Comparison of ENCODE assay signal across 2 cellular contexts in the genomic region with DNA sequence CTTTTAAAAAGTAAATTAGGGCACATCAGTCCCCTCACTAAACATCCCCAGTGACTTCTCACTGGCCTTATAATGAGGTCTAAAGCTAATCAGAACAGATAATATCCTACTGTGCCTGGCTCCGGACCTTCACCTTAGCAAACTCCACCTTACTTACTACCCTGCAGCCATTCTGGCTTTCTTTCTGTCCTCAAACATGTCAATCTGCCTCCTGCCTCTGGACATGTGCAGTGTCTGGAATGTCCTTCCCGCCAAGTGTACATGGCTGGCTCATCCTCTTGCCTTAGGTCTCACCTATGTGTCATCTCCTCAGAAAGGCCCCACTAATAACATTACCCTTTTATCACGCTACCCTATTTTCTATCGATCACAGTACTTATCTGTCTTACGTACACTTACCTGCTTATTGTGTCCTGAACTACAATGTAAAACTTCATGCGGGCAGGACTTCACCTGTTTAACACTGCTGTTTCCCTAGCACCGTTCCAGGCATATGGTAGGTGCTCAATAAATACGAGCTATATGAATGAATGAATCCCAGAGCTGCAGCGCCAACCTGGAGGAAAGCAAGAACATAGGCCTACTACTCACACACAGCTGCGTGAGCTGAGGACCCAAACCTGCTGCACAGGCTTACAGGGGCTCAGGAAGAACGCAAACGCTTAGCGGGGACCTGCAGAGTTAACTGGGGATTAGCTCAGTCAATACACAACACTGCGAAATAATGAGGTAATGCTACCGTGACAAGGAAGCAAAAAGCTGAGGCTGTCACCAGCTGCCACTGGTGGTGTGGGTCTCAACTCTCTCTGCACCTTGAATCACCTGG.
TF ChIP-seq lines count a peak whose summit lies in the region.

No MANE protein-coding gene starts in this region.

TF ChIP-seq in SK-N-SH, 30 proteins besides CTCF, POLR2A, EP300 and RAD21 (continued from another document):
- TF ChIP-seq REST (IDR thresholded peaks at IDR 0.05; ENCODE audit: low read depth, low read length) (no peak), CHD2 (IDR thresholded peaks at IDR 0.05; ENCODE audit: low read length, partially characterized antibody) (no peak), RFX5 (IDR thresholded peaks at IDR 0.05; ENCODE audit: low read length) (no peak), ZBTB33 (IDR thresholded peaks at IDR 0.05; ENCODE audit: borderline replicate concordance, low read depth) (no peak), FOSL2 (IDR thresholded peaks at IDR 0.05; ENCODE audit: borderline replicate concordance, low read depth) (no peak), RXRA (IDR thresholded peaks at IDR 0.05; ENCODE audit: borderline replicate concordance, low read depth) (no peak), MAX (IDR thresholded peaks at IDR 0.05; ENCODE audit: low read depth) (no peak), SMC3 (IDR thresholded peaks at IDR 0.05; ENCODE audit: low read depth, low read length) (no peak), NRF1 (IDR thresholded peaks at IDR 0.05; ENCODE audit: low read depth, low read length) (no peak), EZH2phosphoT487 (IDR thresholded peaks at IDR 0.05; ENCODE audit: borderline replicate concordance, low read depth) (no peak)
- TF ChIP-seq, protein P1, sequence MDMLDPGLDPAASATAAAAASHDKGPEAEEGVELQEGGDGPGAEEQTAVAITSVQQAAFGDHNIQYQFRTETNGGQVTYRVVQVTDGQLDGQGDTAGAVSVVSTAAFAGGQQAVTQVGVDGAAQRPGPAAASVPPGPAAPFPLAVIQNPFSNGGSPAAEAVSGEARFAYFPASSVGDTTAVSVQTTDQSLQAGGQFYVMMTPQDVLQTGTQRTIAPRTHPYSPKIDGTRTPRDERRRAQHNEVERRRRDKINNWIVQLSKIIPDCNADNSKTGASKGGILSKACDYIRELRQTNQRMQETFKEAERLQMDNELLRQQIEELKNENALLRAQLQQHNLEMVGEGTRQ (IDR thresholded peaks at IDR 0.05; ENCODE audit: borderline replicate concordance, low read depth, low read length): no peak

TF ChIP-seq in SK-N-SH treated with all-trans-retinoic acid at 6 μM for 48 hours, 23 proteins besides CTCF, POLR2A, EP300 and RAD21 (continued from another document):
- TF ChIP-seq CREB5 (CRISPR knock-in tag; IDR thresholded peaks at IDR 0.05; ENCODE audit: low read depth) (no peak), POU6F1 (CRISPR knock-in tag; IDR thresholded peaks at IDR 0.05; ENCODE audit: borderline replicate concordance, low read depth) (no peak), ZFP30 (CRISPR knock-in tag; IDR thresholded peaks at IDR 0.05) (no peak), ZNF8 (CRISPR knock-in tag; IDR thresholded peaks at IDR 0.05) (no peak), SNAI2 (CRISPR knock-in tag; IDR thresholded peaks at IDR 0.05) (no peak), CSDC2 (CRISPR knock-in tag; IDR thresholded peaks at IDR 0.05) (no peak), ZNF70 (CRISPR knock-in tag; IDR thresholded peaks at IDR 0.05) (no peak)
- TF ChIP-seq, protein P2, sequence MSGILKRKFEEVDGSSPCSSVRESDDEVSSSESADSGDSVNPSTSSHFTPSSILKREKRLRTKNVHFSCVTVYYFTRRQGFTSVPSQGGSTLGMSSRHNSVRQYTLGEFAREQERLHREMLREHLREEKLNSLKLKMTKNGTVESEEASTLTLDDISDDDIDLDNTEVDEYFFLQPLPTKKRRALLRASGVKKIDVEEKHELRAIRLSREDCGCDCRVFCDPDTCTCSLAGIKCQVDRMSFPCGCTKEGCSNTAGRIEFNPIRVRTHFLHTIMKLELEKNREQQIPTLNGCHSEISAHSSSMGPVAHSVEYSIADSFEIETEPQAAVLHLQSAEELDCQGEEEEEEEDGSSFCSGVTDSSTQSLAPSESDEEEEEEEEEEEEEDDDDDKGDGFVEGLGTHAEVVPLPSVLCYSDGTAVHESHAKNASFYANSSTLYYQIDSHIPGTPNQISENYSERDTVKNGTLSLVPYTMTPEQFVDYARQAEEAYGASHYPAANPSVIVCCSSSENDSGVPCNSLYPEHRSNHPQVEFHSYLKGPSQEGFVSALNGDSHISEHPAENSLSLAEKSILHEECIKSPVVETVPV (CRISPR knock-in tag; IDR thresholded peaks at IDR 0.05): no peak
